Comparison of ENCODE assay signal across 12 cellular contexts in the genomic region with DNA sequence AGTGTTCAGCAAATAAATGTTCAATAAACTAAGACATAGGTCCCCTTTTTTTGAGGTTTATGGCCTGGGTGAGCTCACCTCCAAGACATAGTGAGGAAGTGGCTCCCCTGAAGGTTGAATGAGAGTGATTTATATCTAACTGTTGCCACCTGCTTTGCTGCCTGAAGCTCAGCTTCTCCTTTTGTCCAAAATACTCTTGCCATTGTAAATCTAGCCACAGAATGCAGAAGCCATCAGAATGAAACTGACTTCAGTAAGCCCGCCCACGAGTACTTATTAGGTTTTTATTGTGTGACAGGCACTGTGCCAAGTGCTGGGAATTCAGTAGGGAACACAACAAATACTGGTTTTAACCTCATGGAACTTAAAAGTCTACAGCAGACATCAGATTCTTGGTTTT. TPM values are rescaled to one million over a fixed set of nuclear protein-coding genes. Genes with fewer than 3 reads are reported as not detected.
DNase-seq lines count a peak whose midpoint lies in the region; ATAC-seq and TF ChIP-seq lines count a peak whose summit lies in the region.
"Had no signal": no experiment of that assay in that cellular context is flagged by ENCODE, and none has a peak within 500 bp of the region (broad histone marks: within the 10 kb centered on the region; RNA-seq: fewer than 3 reads in every experiment).

No MANE protein-coding gene starts in this region.

- H3K27me3 ChIP-seq in BLaER1 = no peaks in the 10 kb centered on the region
- H3K27me3 ChIP-seq: colonic mucosa had no signal

- peak overlapping the region in 3 of 5 experiments; percentile 14 to 84 (median 23) for H3K27ac Mint-ChIP-seq in brain

- peaks cover 3% of the 10 kb centered on the region for H3K27me3 Mint-ChIP-seq in brain

- peaks cover 21% of the 10 kb centered on the region for H3K4me1 Mint-ChIP-seq in brain

- H4K20me1 ChIP-seq in BLaER1 = no peaks in the 10 kb centered on the region

- peak; percentile 54 for ATAC-seq in GM21529 (IDR thresholded peaks at IDR 0.05; ENCODE audit: unreplicated experiment)
- no peak for ATAC-seq in HG02798 (IDR thresholded peaks at IDR 0.05; ENCODE audit: poor library complexity, unreplicated experiment)
- ATAC-seq: Panc1 had no signal

- H3K9ac ChIP-seq in BLaER1 = no peak overlapping the region

- H3K4me3 Mint-ChIP-seq in brain = peak overlapping the region in 1 of 5 experiments; percentile 22
- H3K4me3 Mint-ChIP-seq: CD14-positive monocyte had no signal

- TF ChIP-seq CTCF in brain (conservative IDR thresholded peaks at IDR 0.05) = no peak

- H3K9me3 Mint-ChIP-seq in brain = no peaks in the 10 kb centered on the region
- H3K9me3 Mint-ChIP-seq: CD14-positive monocyte had no signal

- peaks cover 29% of the 10 kb centered on the region for H3K4me1 ChIP-seq in BLaER1
- H3K4me1 ChIP-seq: colonic mucosa had no signal

- no peaks in the 10 kb centered on the region for H3K36me3 ChIP-seq in BLaER1
- H3K36me3 ChIP-seq: colonic mucosa had no signal

- no peak overlapping the region for H3K4me3 ChIP-seq in BLaER1
- H3K4me3 ChIP-seq: colonic mucosa had no signal

- H3K36me3 Mint-ChIP-seq in brain = no peaks in the 10 kb centered on the region
- H3K36me3 Mint-ChIP-seq: CD14-positive monocyte had no signal

- H3K9me3 ChIP-seq in BLaER1 = no peaks in the 10 kb centered on the region
- H3K9me3 ChIP-seq: colonic mucosa had no signal

- H3K27ac ChIP-seq in BLaER1 = no peak overlapping the region
- H3K27ac ChIP-seq: colonic mucosa had no signal

- DNase-seq in NAMALWA (ENCODE audit: low spot score) (peak; percentile 18), GOT3 (lab: John Stamatoyannopoulos, UW) (no peak), NCI-H1930 (lab: John Stamatoyannopoulos, UW) (no peak)
- DNase-seq in stimulated activated CD8-positive, alpha-beta memory T cell treated with anti-CD3 and anti-CD28 coated beads, Interleukin-4, amount 100 ng/mL, for 48 hours = no peak
- DNase-seq: colonic mucosa, posterior cingulate gyrus had no signal

- peak overlapping the region; percentile 61 for H3K4me2 ChIP-seq in BLaER1

RNA-seq across cellular contexts. Expression of a gene that starts 18.0 kb away (rescaled TPM):
- not detected for polyA plus RNA-seq in brain (ENCODE audit: insufficient read depth, low read depth, low replicate concordance)
- polyA plus RNA-seq: CD14-positive monocyte had no signal
